ENCODE assay signal across 9 cellular contexts in the genomic region with DNA sequence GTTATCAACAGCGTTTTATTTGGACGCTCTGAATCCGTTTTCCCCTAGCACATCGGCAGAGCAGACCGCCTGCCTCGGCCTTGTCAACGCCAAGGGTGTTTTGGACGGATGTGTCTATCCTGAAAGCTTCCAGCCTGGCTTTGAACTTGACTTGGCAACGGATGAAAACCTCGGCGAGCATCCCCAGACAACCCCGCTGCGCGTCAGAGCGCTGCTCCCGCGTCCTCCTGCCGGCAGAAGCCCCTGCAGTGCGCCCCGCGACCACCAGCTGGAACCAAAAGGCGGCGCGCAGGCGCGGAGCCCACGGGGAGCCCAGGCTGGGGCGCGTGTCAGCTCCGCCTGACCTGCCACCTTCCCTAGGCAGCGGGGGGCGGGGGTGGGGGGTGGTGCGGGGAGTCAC. TPM values are rescaled to one million over a fixed set of nuclear protein-coding genes. Genes with fewer than 3 reads are reported as not detected.
DNase-seq lines count a peak whose midpoint lies in the region; ATAC-seq and TF ChIP-seq lines count a peak whose summit lies in the region.
"Had no signal": no experiment of that assay in that cellular context is flagged by ENCODE, and none has a peak within 500 bp of the region (broad histone marks: within the 10 kb centered on the region; RNA-seq: fewer than 3 reads in every experiment).

No MANE protein-coding gene starts in this region.

- no peaks in the 10 kb centered on the region for H3K4me1 ChIP-seq in endodermal cell (ENCODE audit: control insufficient read depth, insufficient read depth, low read length)
- peaks cover 11% of the 10 kb centered on the region for H3K4me1 ChIP-seq in lower lobe of right lung
- peaks cover 5% of the 10 kb centered on the region for H3K4me1 ChIP-seq in stomach smooth muscle (ENCODE audit: control insufficient read depth, insufficient read depth, low read length)

- H3K9me3 Mint-ChIP-seq in endodermal cell, result no peaks in the 10 kb centered on the region
- H3K9me3 Mint-ChIP-seq: activated T-helper 2 cell treated with anti-CD3 and anti-CD28 coated beads, Interferon-gamma antibody, Interleukin-2, Interleukin-4, amounts not matched to agents 10 μg/mL and 5 μg/mL and 100 μg/mL, durations not matched to agents 14 hours and 24 hours and 36 hours had no signal

- peaks cover 75% of the 10 kb centered on the region for H3K27me3 Mint-ChIP-seq in endodermal cell (ENCODE audit: insufficient read depth)

- H3K4me3 Mint-ChIP-seq in endodermal cell, result peak overlapping the region; percentile 39

- H3K4me3 ChIP-seq in endodermal cell (ENCODE audit: low read length), result no peak overlapping the region
- peak overlapping the region; percentile 10 for H3K4me3 ChIP-seq in lower lobe of right lung
- H3K4me3 ChIP-seq in stomach smooth muscle (ENCODE audit: low read length in 2 of 2), result peak overlapping the region; percentile 49 to 65

- H3K9ac ChIP-seq in endodermal cell (ENCODE audit: extremely low read depth, low read length, poor library complexity, severe bottlenecking) (no peak overlapping the region), stomach smooth muscle (ENCODE audit: low read length in 2 of 2) (peak overlapping the region in 1 of 2 donors; percentile 22)

- no peaks in the 10 kb centered on the region for H3K36me3 Mint-ChIP-seq in endodermal cell (ENCODE audit: low read depth)

- peak; percentile 70 for TF ChIP-seq CTCF in endodermal cell (conservative IDR thresholded peaks at IDR 0.05)
- no peak for TF ChIP-seq CTCF in lower lobe of right lung (IDR thresholded peaks at IDR 0.05)

- DNase-seq in SK-N-DZ (ENCODE audit: low spot score) (peak; percentile 83), endodermal cell (peak; percentile 84), lower lobe of right lung (no peak)
- DNase-seq: NK-92 treated with Interleukin-12 subunit alpha and Interleukin-12 subunit beta, amount 100 ng/mL, for 24 hours had no signal

- intact Hi-C loops in lower lobe of right lung (cut with DNase I), result no loop called here

- H3K27ac ChIP-seq in endodermal cell (ENCODE audit: low read depth, low read length) (no peak overlapping the region), lower lobe of right lung (no peak overlapping the region), stomach smooth muscle (ENCODE audit: low read length) (no peak overlapping the region)

- H3K27me3 ChIP-seq in endodermal cell (ENCODE audit: control insufficient read depth, insufficient read depth, low read length, poor library complexity, severe bottlenecking) (peaks cover 42% of the 10 kb centered on the region), lower lobe of right lung (ENCODE audit: low read depth) (peaks cover 19% of the 10 kb centered on the region), stomach smooth muscle (ENCODE audit: control insufficient read depth in 1 of 2, insufficient read depth in 2 of 2, low read length in 2 of 2) (peaks cover 0 to 7% of the 10 kb centered on the region in 2 donors)

- H3K9me3 ChIP-seq in endodermal cell (ENCODE audit: control insufficient read depth, low read length) (no peaks in the 10 kb centered on the region), lower lobe of right lung (no peaks in the 10 kb centered on the region), stomach smooth muscle (ENCODE audit: control insufficient read depth in 2 of 2, low read length in 2 of 2) (no peaks in the 10 kb centered on the region)

- 18 to 21% methylated on average over 12 to 33 of the region's 33 CpGs for WGBS in endodermal cell (ENCODE audit: insufficient coverage in 1 of 2, insufficient read length in 1 of 2), 2 experiments

- H3K36me3 ChIP-seq in endodermal cell (ENCODE audit: control insufficient read depth, insufficient read depth, low read length), result no peaks in the 10 kb centered on the region
- no peaks in the 10 kb centered on the region for H3K36me3 ChIP-seq in lower lobe of right lung
- no peaks in the 10 kb centered on the region for H3K36me3 ChIP-seq in stomach smooth muscle (ENCODE audit: control insufficient read depth in 2 of 2, insufficient read depth in 2 of 2, low read length in 2 of 2)

- peak; percentile 44 to 75 for ATAC-seq in lower lobe of right lung
- ATAC-seq in GM18858 (IDR thresholded peaks at IDR 0.05; ENCODE audit: unreplicated experiment), result no peak
- ATAC-seq in HG03460 (IDR thresholded peaks at IDR 0.05; ENCODE audit: unreplicated experiment), result no peak
- ATAC-seq in GM18909 (IDR thresholded peaks at IDR 0.05; ENCODE audit: poor library complexity, unreplicated experiment), result no peak

- peaks cover 7% of the 10 kb centered on the region for H3K4me1 Mint-ChIP-seq in endodermal cell

- no peak overlapping the region for H3K27ac Mint-ChIP-seq in endodermal cell
- H3K27ac Mint-ChIP-seq: activated T-helper 2 cell treated with anti-CD3 and anti-CD28 coated beads, Interferon-gamma antibody, Interleukin-2, Interleukin-4, amounts not matched to agents 10 μg/mL and 5 μg/mL and 100 μg/mL, durations not matched to agents 14 hours and 24 hours and 36 hours had no signal

RNA-seq across cellular contexts. Expression of gene ARL8B, which starts 26.2 kb away (rescaled TPM):
- 68.0 and 71.1 TPM in 2 replicates for polyA plus RNA-seq in SK-N-DZ (2014; cell fraction: cytosol; rRNA removed)
- polyA plus RNA-seq in SK-N-DZ (2014; cell fraction: nucleus; rRNA removed), result 39.2 and 49.2 TPM in 2 replicates
- total RNA-seq in endodermal cell (10 to 100 TPM; 31.2 to 37.3 TPM), lower lobe of right lung (90.6 TPM)
- 68.3 TPM for polyA plus RNA-seq in endodermal cell (2013, experiment 1 of 2)
- 61.1 TPM for polyA plus RNA-seq in endodermal cell (2013, experiment 2 of 2)

Comparison
In these comparisons a context has a peak if more than half of its experiments do, and no peak if none do; other contexts are left out.
1. ATAC-seq: peak in lower lobe of right lung (2 of 2); none in GM18858 (single experiment), HG03460 (single experiment) and GM18909 (single experiment).